21 cellular contexts compared by ENCODE assay signal in genomic region chr9:75197521-75197920, GRCh38.
DNase-seq lines count a peak whose midpoint lies in the region; ATAC-seq, FAIRE-seq and TF ChIP-seq lines count a peak whose summit lies in the region.
"Had no signal": no experiment of that assay in that cellular context is flagged by ENCODE, and none has a peak within 500 bp of the region (broad histone marks: within the 10 kb centered on the region; RNA-seq: fewer than 3 reads in every experiment).

No MANE protein-coding gene starts in this region.

- no peaks in the 10 kb centered on the region for H3K27me3 ChIP-seq in BLaER1
- H3K27me3 ChIP-seq in astrocyte (ENCODE audit: insufficient read depth, low read length), result no peaks in the 10 kb centered on the region
- H3K27me3 ChIP-seq: heart left ventricle, left lung, Peyer's patch, transverse colon had no signal

- peak overlapping the region; percentile 47 for H3K4me3 Mint-ChIP-seq in astrocyte (ENCODE audit: unreplicated experiment)
- H3K4me3 Mint-ChIP-seq in mesothelial cell of epicardium, result no peak overlapping the region
- H3K4me3 Mint-ChIP-seq: activated naive CD4-positive, alpha-beta T cell treated with anti-CD3 and anti-CD28 coated beads, Interleukin-2, amount 50 U/mL, for 24 hours; CD4-positive, CD25-positive, alpha-beta regulatory T cell; naive thymus-derived CD8-positive, alpha-beta T cell; T-cell had no signal

- H3K79me2 ChIP-seq in astrocyte (ENCODE audit: insufficient read depth, low read length), result no peaks in the 10 kb centered on the region

- H3K27ac Mint-ChIP-seq in astrocyte (ENCODE audit: unreplicated experiment), result peak overlapping the region; percentile 77
- no peak overlapping the region for H3K27ac Mint-ChIP-seq in mesothelial cell of epicardium
- H3K27ac Mint-ChIP-seq: activated naive CD4-positive, alpha-beta T cell treated with anti-CD3 and anti-CD28 coated beads, Interleukin-2, amount 50 U/mL, for 24 hours; naive thymus-derived CD8-positive, alpha-beta T cell; T-cell had no signal

- H3K4me3 ChIP-seq in BLaER1 (no peak overlapping the region), astrocyte (ENCODE audit: insufficient read depth, low read depth, low read length) (no peak overlapping the region)
- H3K4me3 ChIP-seq: heart left ventricle, left lung, Peyer's patch, transverse colon had no signal

- ATAC-seq in HG03175 (IDR thresholded peaks at IDR 0.05; ENCODE audit: unreplicated experiment), result no peak
- ATAC-seq in HG03025 (IDR thresholded peaks at IDR 0.05; ENCODE audit: low FRiP score, unreplicated experiment), result no peak
- ATAC-seq: left lung; naive thymus-derived CD8-positive, alpha-beta T cell; T-cell had no signal

- H3K9ac ChIP-seq in BLaER1 (no peak overlapping the region), astrocyte (ENCODE audit: low read length) (no peak overlapping the region)

- H3K27ac ChIP-seq in BLaER1, result no peak overlapping the region
- H3K27ac ChIP-seq in astrocyte (ENCODE audit: low read depth, low read length), result no peak overlapping the region
- H3K27ac ChIP-seq: heart left ventricle, left lung, Peyer's patch, transverse colon had no signal

- no peak for FAIRE-seq in astrocyte (lab: Jason Lieb, UNC)
- FAIRE-seq: endometrium had no signal

- H3K27me3 Mint-ChIP-seq in astrocyte (ENCODE audit: low read depth, unreplicated experiment) (no peaks in the 10 kb centered on the region), mesothelial cell of epicardium (ENCODE audit: low read depth) (no peaks in the 10 kb centered on the region)
- H3K27me3 Mint-ChIP-seq: activated naive CD4-positive, alpha-beta T cell treated with anti-CD3 and anti-CD28 coated beads, Interleukin-2, amount 50 U/mL, for 24 hours; CD4-positive, CD25-positive, alpha-beta regulatory T cell; naive thymus-derived CD8-positive, alpha-beta T cell; T-cell had no signal

- H3K4me1 ChIP-seq in BLaER1, result peaks cover 14% of the 10 kb centered on the region
- H3K4me1 ChIP-seq in astrocyte (ENCODE audit: insufficient read depth, low read length), result peaks cover 8% of the 10 kb centered on the region
- H3K4me1 ChIP-seq: left lung, Peyer's patch, transverse colon had no signal

- TF ChIP-seq CTCF in astrocyte (IDR thresholded peaks at IDR 0.05; ENCODE audit: insufficient read depth, low read depth, low read length), result no peak
- TF ChIP-seq CTCF in mesothelial cell of epicardium (IDR thresholded peaks at IDR 0.05; ENCODE audit: unreplicated experiment), result no peak

- H2AFZ ChIP-seq in astrocyte (ENCODE audit: low read depth, low read length), result no peak overlapping the region

- H3K9me3 ChIP-seq in BLaER1, result no peaks in the 10 kb centered on the region
- no peaks in the 10 kb centered on the region for H3K9me3 ChIP-seq in astrocyte (ENCODE audit: insufficient read depth, low read depth, low read length)
- H3K9me3 ChIP-seq: heart left ventricle, left lung, Peyer's patch, transverse colon had no signal

- DNase-seq in H4 (ENCODE audit: low spot score), result peak; percentile 14
- DNase-seq in astrocyte (ENCODE audit: low read depth), result peak; percentile 23
- DNase-seq in iris pigment epithelial cell (ENCODE audit: low read depth), result peak; percentile 30
- DNase-seq in mesothelial cell of epicardium (ENCODE audit: low spot score in 2 of 2, unreplicated experiment in 2 of 2), result no peak
- DNase-seq in hippocampal formation (lab: John Stamatoyannopoulos, UW), result no peak
- DNase-seq: activated CD4-positive, alpha-beta T cell treated with anti-CD3 and anti-CD28 coated beads for 1 hour; activated CD8-positive, alpha-beta memory T cell treated with anti-CD3 and anti-CD28 coated beads, Interleukin-2, amount 50 U/mL, for 48 hours; CD4-positive, CD25-positive, alpha-beta regulatory T cell; heart left ventricle; left lung; naive thymus-derived CD8-positive, alpha-beta T cell; NCI-H446; Peyer's patch; stimulated activated CD4-positive, alpha-beta T cell treated with anti-CD3 and anti-CD28 coated beads, Interleukin-2, amount 100 ng/mL, for 48 hours; T-cell; transverse colon had no signal

- H3K36me3 Mint-ChIP-seq in astrocyte (ENCODE audit: low read depth, unreplicated experiment) (no peaks in the 10 kb centered on the region), mesothelial cell of epicardium (no peaks in the 10 kb centered on the region)
- H3K36me3 Mint-ChIP-seq: CD4-positive, CD25-positive, alpha-beta regulatory T cell had no signal

- H3K4me2 ChIP-seq in BLaER1, result peak overlapping the region; percentile 11; the same call in 1 of the 2 replicates
- H3K4me2 ChIP-seq in astrocyte (ENCODE audit: low read length), result peak overlapping the region; percentile 26

- H4K20me1 ChIP-seq in BLaER1 (no peaks in the 10 kb centered on the region), astrocyte (ENCODE audit: insufficient read depth, low read length) (no peaks in the 10 kb centered on the region)

- H3K9me3 Mint-ChIP-seq in astrocyte (ENCODE audit: unreplicated experiment) (no peaks in the 10 kb centered on the region), mesothelial cell of epicardium (no peaks in the 10 kb centered on the region)
- H3K9me3 Mint-ChIP-seq: activated naive CD4-positive, alpha-beta T cell treated with anti-CD3 and anti-CD28 coated beads, Interleukin-2, amount 50 U/mL, for 24 hours; CD4-positive, CD25-positive, alpha-beta regulatory T cell; naive thymus-derived CD8-positive, alpha-beta T cell; T-cell had no signal

- H3K4me1 Mint-ChIP-seq in astrocyte (ENCODE audit: low read depth, unreplicated experiment) (peaks cover 8% of the 10 kb centered on the region), mesothelial cell of epicardium (peaks cover 11% of the 10 kb centered on the region)

- H3K36me3 ChIP-seq in BLaER1 (no peaks in the 10 kb centered on the region), astrocyte (ENCODE audit: insufficient read depth, low read length) (no peaks in the 10 kb centered on the region)
- H3K36me3 ChIP-seq: heart left ventricle, left lung, Peyer's patch, transverse colon had no signal

Comparison
In these comparisons a context has a peak if more than half of its experiments do, and no peak if none do; other contexts are left out.
1. DNase-seq: peak in H4 (single experiment), astrocyte (single experiment) and iris pigment epithelial cell (single experiment); none in mesothelial cell of epicardium (0 of 2) and hippocampal formation (0 of 2).